ENCODE assay signal across 1 cellular context in genomic region chr12:34298971-34299801, GRCh38.
TF ChIP-seq lines count a peak whose summit lies in the region.

No MANE protein-coding gene starts in this region.

TF ChIP-seq in HEK293, 187 proteins besides CTCF, POLR2A, EP300 and RAD21 (continued from another document):
- TF ChIP-seq ZBTB44 (tag by site-specific recombination; IDR thresholded peaks at IDR 0.05) (no peak), ZNF132 (tag by site-specific recombination; IDR thresholded peaks at IDR 0.05; ENCODE audit: borderline replicate concordance) (no peak), ZNF692 (tag by site-specific recombination; IDR thresholded peaks at IDR 0.05) (no peak)
